Comparison of ENCODE assay signal across 1 cellular context in genomic region chr1:228415853-228416216, GRCh38.
TF ChIP-seq lines count a peak whose summit lies in the region.

No MANE protein-coding gene starts in this region.

TF ChIP-seq in SK-N-SH, 30 proteins besides CTCF, POLR2A, EP300 and RAD21 (continued from another document):
- no peak for TF ChIP-seq REST (IDR thresholded peaks at IDR 0.05; ENCODE audit: low read depth, low read length)
- no peak for TF ChIP-seq FOSL2 (IDR thresholded peaks at IDR 0.05; ENCODE audit: borderline replicate concordance, low read depth)
- TF ChIP-seq SMC3 (IDR thresholded peaks at IDR 0.05; ENCODE audit: low read depth, low read length), result no peak
- TF ChIP-seq ELF1 (IDR thresholded peaks at IDR 0.05), result no peak
- TF ChIP-seq RXRA (IDR thresholded peaks at IDR 0.05; ENCODE audit: borderline replicate concordance, low read depth), result no peak
- TF ChIP-seq MEF2A (IDR thresholded peaks at IDR 0.05; ENCODE audit: borderline replicate concordance, low read depth), result no peak
- no peak for TF ChIP-seq GATA2 (CRISPR knock-in tag; IDR thresholded peaks at IDR 0.05)
